2 cellular contexts compared by ENCODE assay signal in the genomic region with DNA sequence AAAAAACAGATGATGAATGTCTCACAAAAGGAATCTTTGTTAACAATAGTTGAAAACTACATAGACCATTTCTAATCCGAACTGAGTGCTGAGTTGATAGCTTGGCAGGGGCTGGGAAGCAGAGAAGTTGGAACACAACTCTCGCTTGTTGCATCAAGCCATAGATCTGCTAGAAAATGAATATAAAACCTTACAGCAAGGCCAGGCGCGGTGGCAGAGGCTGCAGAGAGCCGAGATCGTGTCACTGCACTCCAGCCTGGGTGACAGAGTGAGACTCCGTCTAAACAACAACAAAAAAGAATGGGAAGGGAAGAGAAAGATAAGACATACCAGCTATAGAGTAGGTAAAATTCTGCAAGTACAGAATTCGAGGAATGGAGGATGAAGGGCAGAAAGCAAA.
TF ChIP-seq lines count a peak whose summit lies in the region.

No MANE protein-coding gene starts in this region.

TF ChIP-seq in GM23338, 12 proteins besides CTCF, POLR2A, EP300 and RAD21 (continued from another document):
- TF ChIP-seq, protein P1, sequence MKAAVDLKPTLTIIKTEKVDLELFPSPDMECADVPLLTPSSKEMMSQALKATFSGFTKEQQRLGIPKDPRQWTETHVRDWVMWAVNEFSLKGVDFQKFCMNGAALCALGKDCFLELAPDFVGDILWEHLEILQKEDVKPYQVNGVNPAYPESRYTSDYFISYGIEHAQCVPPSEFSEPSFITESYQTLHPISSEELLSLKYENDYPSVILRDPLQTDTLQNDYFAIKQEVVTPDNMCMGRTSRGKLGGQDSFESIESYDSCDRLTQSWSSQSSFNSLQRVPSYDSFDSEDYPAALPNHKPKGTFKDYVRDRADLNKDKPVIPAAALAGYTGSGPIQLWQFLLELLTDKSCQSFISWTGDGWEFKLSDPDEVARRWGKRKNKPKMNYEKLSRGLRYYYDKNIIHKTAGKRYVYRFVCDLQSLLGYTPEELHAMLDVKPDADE (IDR thresholded peaks at IDR 0.05): no peak
- TF ChIP-seq EZH2 (IDR thresholded peaks at IDR 0.05; ENCODE audit: low read depth, unreplicated experiment) (no peak), JUNB (IDR thresholded peaks at IDR 0.05; ENCODE audit: unreplicated experiment) (no peak), EZH2phosphoT487 (IDR thresholded peaks at IDR 0.05; ENCODE audit: unreplicated experiment) (no peak), CREB1 (CRISPR knock-in tag; IDR thresholded peaks at IDR 0.05; ENCODE audit: low read depth) (no peak), ZNF331 (CRISPR knock-in tag; IDR thresholded peaks at IDR 0.05; ENCODE audit: low read depth) (no peak), NANOG (IDR thresholded peaks at IDR 0.05; ENCODE audit: borderline replicate concordance) (no peak), ZNF114 (CRISPR knock-in tag; IDR thresholded peaks at IDR 0.05) (no peak)
- TF ChIP-seq, protein P2, sequence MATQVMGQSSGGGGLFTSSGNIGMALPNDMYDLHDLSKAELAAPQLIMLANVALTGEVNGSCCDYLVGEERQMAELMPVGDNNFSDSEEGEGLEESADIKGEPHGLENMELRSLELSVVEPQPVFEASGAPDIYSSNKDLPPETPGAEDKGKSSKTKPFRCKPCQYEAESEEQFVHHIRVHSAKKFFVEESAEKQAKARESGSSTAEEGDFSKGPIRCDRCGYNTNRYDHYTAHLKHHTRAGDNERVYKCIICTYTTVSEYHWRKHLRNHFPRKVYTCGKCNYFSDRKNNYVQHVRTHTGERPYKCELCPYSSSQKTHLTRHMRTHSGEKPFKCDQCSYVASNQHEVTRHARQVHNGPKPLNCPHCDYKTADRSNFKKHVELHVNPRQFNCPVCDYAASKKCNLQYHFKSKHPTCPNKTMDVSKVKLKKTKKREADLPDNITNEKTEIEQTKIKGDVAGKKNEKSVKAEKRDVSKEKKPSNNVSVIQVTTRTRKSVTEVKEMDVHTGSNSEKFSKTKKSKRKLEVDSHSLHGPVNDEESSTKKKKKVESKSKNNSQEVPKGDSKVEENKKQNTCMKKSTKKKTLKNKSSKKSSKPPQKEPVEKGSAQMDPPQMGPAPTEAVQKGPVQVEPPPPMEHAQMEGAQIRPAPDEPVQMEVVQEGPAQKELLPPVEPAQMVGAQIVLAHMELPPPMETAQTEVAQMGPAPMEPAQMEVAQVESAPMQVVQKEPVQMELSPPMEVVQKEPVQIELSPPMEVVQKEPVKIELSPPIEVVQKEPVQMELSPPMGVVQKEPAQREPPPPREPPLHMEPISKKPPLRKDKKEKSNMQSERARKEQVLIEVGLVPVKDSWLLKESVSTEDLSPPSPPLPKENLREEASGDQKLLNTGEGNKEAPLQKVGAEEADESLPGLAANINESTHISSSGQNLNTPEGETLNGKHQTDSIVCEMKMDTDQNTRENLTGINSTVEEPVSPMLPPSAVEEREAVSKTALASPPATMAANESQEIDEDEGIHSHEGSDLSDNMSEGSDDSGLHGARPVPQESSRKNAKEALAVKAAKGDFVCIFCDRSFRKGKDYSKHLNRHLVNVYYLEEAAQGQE (IDR thresholded peaks at IDR 0.05; ENCODE audit: unreplicated experiment): no peak
TF ChIP-seq in GM23338: peak in this region for 0.

TF ChIP-seq in HCT116, 20 proteins besides CTCF, POLR2A, EP300 and RAD21 (continued from another document):
- TF ChIP-seq, protein P2 (IDR thresholded peaks at IDR 0.05; ENCODE audit: low read depth): no peak
- TF ChIP-seq, protein P3, sequence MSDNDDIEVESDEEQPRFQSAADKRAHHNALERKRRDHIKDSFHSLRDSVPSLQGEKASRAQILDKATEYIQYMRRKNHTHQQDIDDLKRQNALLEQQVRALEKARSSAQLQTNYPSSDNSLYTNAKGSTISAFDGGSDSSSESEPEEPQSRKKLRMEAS (IDR thresholded peaks at IDR 0.05): no peak
- TF ChIP-seq ZNF274 (IDR thresholded peaks at IDR 0.05; ENCODE audit: low read depth, low read length) (no peak), ELF1 (IDR thresholded peaks at IDR 0.05; ENCODE audit: borderline replicate concordance, low read depth) (no peak), EZH2phosphoT487 (IDR thresholded peaks at IDR 0.05; ENCODE audit: borderline replicate concordance) (no peak), TCF7L2 (IDR thresholded peaks at IDR 0.05; ENCODE audit: borderline replicate concordance, extremely low read depth, insufficient read depth, insufficient read length) (no peak), EZH2 (IDR thresholded peaks at IDR 0.05) (no peak), EGR1 (IDR thresholded peaks at IDR 0.05; ENCODE audit: low read depth) (no peak), SIN3A (IDR thresholded peaks at IDR 0.05; ENCODE audit: low read depth) (no peak), CBX3 (IDR thresholded peaks at IDR 0.05; ENCODE audit: low read depth) (no peak), ZFX (IDR thresholded peaks at IDR 0.05) (no peak), POLR2AphosphoS5 (IDR thresholded peaks at IDR 0.05; ENCODE audit: low read depth, low read length) (no peak), JUND (IDR thresholded peaks at IDR 0.05) (no peak), SRF (IDR thresholded peaks at IDR 0.05; ENCODE audit: low read depth) (no peak), SP1 (IDR thresholded peaks at IDR 0.05; ENCODE audit: low read depth) (no peak), FOSL1 (IDR thresholded peaks at IDR 0.05; ENCODE audit: low read depth) (no peak), CEBPB (IDR thresholded peaks at IDR 0.05; ENCODE audit: low read depth) (no peak)
- TF ChIP-seq, protein P4, sequence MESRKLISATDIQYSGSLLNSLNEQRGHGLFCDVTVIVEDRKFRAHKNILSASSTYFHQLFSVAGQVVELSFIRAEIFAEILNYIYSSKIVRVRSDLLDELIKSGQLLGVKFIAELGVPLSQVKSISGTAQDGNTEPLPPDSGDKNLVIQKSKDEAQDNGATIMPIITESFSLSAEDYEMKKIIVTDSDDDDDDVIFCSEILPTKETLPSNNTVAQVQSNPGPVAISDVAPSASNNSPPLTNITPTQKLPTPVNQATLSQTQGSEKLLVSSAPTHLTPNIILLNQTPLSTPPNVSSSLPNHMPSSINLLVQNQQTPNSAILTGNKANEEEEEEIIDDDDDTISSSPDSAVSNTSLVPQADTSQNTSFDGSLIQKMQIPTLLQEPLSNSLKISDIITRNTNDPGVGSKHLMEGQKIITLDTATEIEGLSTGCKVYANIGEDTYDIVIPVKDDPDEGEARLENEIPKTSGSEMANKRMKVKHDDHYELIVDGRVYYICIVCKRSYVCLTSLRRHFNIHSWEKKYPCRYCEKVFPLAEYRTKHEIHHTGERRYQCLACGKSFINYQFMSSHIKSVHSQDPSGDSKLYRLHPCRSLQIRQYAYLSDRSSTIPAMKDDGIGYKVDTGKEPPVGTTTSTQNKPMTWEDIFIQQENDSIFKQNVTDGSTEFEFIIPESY (IDR thresholded peaks at IDR 0.05; ENCODE audit: extremely low read depth, insufficient replicate concordance, low read length): no peak
- TF ChIP-seq, protein P5, sequence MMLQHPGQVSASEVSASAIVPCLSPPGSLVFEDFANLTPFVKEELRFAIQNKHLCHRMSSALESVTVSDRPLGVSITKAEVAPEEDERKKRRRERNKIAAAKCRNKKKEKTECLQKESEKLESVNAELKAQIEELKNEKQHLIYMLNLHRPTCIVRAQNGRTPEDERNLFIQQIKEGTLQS (IDR thresholded peaks at IDR 0.05): no peak
